ENCODE assay signal across 8 cellular contexts in genomic region chr19:13082192-13083007, GRCh38. TPM values are rescaled to one million over a fixed set of nuclear protein-coding genes. Genes with fewer than 3 reads are reported as not detected.
DNase-seq lines count a peak whose midpoint lies in the region; ATAC-seq and TF ChIP-seq lines count a peak whose summit lies in the region.

No MANE protein-coding gene starts in this region.

- H3K79me2 ChIP-seq in MM.1S (ENCODE audit: low read length), result no peaks in the 10 kb centered on the region

- peaks cover 0 to 14% (median 0%) of the 10 kb centered on the region in 5 donors for H3K36me3 Mint-ChIP-seq in naive thymus-derived CD4-positive, alpha-beta T cell

- H3K4me3 Mint-ChIP-seq in naive thymus-derived CD4-positive, alpha-beta T cell, result no peak overlapping the region

- H3K27ac Mint-ChIP-seq in naive thymus-derived CD4-positive, alpha-beta T cell, result no peak overlapping the region

- no peak overlapping the region for H2BK120ac ChIP-seq in mesenchymal stem cell (ENCODE audit: low read depth, low read length)

- no peaks in the 10 kb centered on the region for H4K20me1 ChIP-seq in MM.1S (ENCODE audit: insufficient read depth, low read length)

- H3K9me2 ChIP-seq in MM.1S (replicated peaks; ENCODE audit: insufficient read depth, low read length), result no peaks in the 10 kb centered on the region

- H3K4me2 ChIP-seq in mesenchymal stem cell (ENCODE audit: low read length, poor library complexity, severe bottlenecking) (no peak overlapping the region), MM.1S (ENCODE audit: low read depth, low read length) (no peak overlapping the region)

- H2AK5ac ChIP-seq in mesenchymal stem cell (ENCODE audit: low read length, severe bottlenecking), result no peak overlapping the region

- H3K18ac ChIP-seq in mesenchymal stem cell (ENCODE audit: low read depth in 1 of 2, low read length in 2 of 2), result no peak overlapping the region

- H3K36me3 ChIP-seq in body of pancreas (replicated peaks in 1 of 2; ENCODE audit: insufficient read depth in 1 of 2, low read depth in 2 of 2) (no peaks in the 10 kb centered on the region), mesenchymal stem cell (ENCODE audit: control insufficient read depth in 1 of 2, insufficient read depth in 2 of 2, low read depth in 1 of 2, low read length in 2 of 2) (peaks cover 5 to 90% of the 10 kb centered on the region in 2 experiments), MM.1S (replicated peaks; ENCODE audit: insufficient read depth, low read length) (no peaks in the 10 kb centered on the region)
- no peaks in the 10 kb centered on the region for H3K36me3 ChIP-seq in naive thymus-derived CD4-positive, alpha-beta T cell (ENCODE audit: control insufficient read depth in 2 of 3, insufficient read depth in 3 of 3, low read length in 3 of 3)

- no peak overlapping the region for H3K23ac ChIP-seq in mesenchymal stem cell (ENCODE audit: low read length in 2 of 2)

- no peaks in the 10 kb centered on the region for H3F3A ChIP-seq in MM.1S (ENCODE audit: insufficient read depth, low read length)

- no peak overlapping the region for H2BK15ac ChIP-seq in mesenchymal stem cell (ENCODE audit: low read depth, poor library complexity, severe bottlenecking)

- 54 to 69% methylated on average over 13 to 14 of the region's 14 CpGs for WGBS in body of pancreas, 2 donors
- 36% methylated on average over 14 of the region's 14 CpGs for WGBS in mesenchymal stem cell

- no peaks in the 10 kb centered on the region for H3K9me3 Mint-ChIP-seq in naive thymus-derived CD4-positive, alpha-beta T cell

- H2AFZ ChIP-seq in mesenchymal stem cell (ENCODE audit: low read depth, low read length), result no peak overlapping the region
- no peak overlapping the region for H2AFZ ChIP-seq in MM.1S (ENCODE audit: low read length)

- CTCF ChIA-PET in naive thymus-derived CD4-positive, alpha-beta T cell (lab: Charles Lee), result no interaction called here

- no peaks in the 10 kb centered on the region for H3K79me1 ChIP-seq in mesenchymal stem cell (replicated peaks; ENCODE audit: low read length, poor library complexity, severe bottlenecking)

- H3K9me3 ChIP-seq in body of pancreas, result no peaks in the 10 kb centered on the region
- no peaks in the 10 kb centered on the region for H3K9me3 ChIP-seq in mesenchymal stem cell (ENCODE audit: control insufficient read depth, low read length)
- no peaks in the 10 kb centered on the region for H3K9me3 ChIP-seq in naive thymus-derived CD4-positive, alpha-beta T cell (ENCODE audit: control insufficient read depth in 2 of 3, low read length in 3 of 3)
- H3K9me3 ChIP-seq in MM.1S (replicated peaks; ENCODE audit: insufficient read depth, low read length), result no peaks in the 10 kb centered on the region

- H3K27ac ChIP-seq in body of pancreas (peak overlapping the region in 2 of 4 donors; percentile 29 to 52), mesenchymal stem cell (ENCODE audit: low read length, poor library complexity, severe bottlenecking) (peak overlapping the region; percentile 10), MM.1S (ENCODE audit: low read length) (no peak overlapping the region)
- no peak overlapping the region for H3K27ac ChIP-seq in naive thymus-derived CD4-positive, alpha-beta T cell (ENCODE audit: low read depth, low read length)

- no peak overlapping the region for H2BK12ac ChIP-seq in mesenchymal stem cell (ENCODE audit: low read length in 2 of 2)

- peaks cover 0 to 5% (median 0%) of the 10 kb centered on the region in 7 donors for H3K4me1 Mint-ChIP-seq in naive thymus-derived CD4-positive, alpha-beta T cell

- DNase-seq in AG10803 (ENCODE audit: low read depth) (peak; percentile 49), NAMALWA (ENCODE audit: low spot score) (peak; percentile 41), body of pancreas (peak in 2 of 4 donors; percentile 26 to 53), mesenchymal stem cell (peak; percentile 82), HK-2 (ENCODE audit: unreplicated experiment) (no peak), MM.1S (no peak)
- no peak for DNase-seq in naive thymus-derived CD4-positive, alpha-beta T cell

- peak overlapping the region; percentile 27 for H4K8ac ChIP-seq in mesenchymal stem cell (ENCODE audit: low read length)

- H3K4ac ChIP-seq in mesenchymal stem cell (ENCODE audit: low read depth in 1 of 2, low read length in 2 of 2), result no peak overlapping the region

- no peak overlapping the region for H2BK5ac ChIP-seq in mesenchymal stem cell (ENCODE audit: low read depth, low read length, poor library complexity, severe bottlenecking)

- TF ChIP-seq CTCF in AG10803 (conservative IDR thresholded peaks at IDR 0.05; ENCODE audit: low read length) (peak; percentile 50), body of pancreas (IDR thresholded peaks at IDR 0.05) (peak in 1 of 7 experiments; percentile 13), MM.1S (IDR thresholded peaks at IDR 0.05; ENCODE audit: low read length) (no peak)

- H3K27me3 Mint-ChIP-seq in naive thymus-derived CD4-positive, alpha-beta T cell, result peaks cover 0 to 7% (median 0%) of the 10 kb centered on the region in 5 donors

- TF ChIP-seq POLR2A in body of pancreas (IDR thresholded peaks at IDR 0.05), result no peak

- intact Hi-C loops in body of pancreas (cut with DNase I), result no loop called here
- intact Hi-C loops in naive thymus-derived CD4-positive, alpha-beta T cell (cut with micrococcal nuclease), result no loop called here

- no peaks in the 10 kb centered on the region for H3K27me3 ChIP-seq in body of pancreas
- peaks cover 0 to 48% of the 10 kb centered on the region in 2 experiments for H3K27me3 ChIP-seq in mesenchymal stem cell (ENCODE audit: control insufficient read depth in 1 of 2, insufficient read depth in 1 of 2, low read length in 2 of 2)
- H3K27me3 ChIP-seq in naive thymus-derived CD4-positive, alpha-beta T cell (ENCODE audit: control insufficient read depth in 2 of 2, insufficient read depth in 2 of 2, low read length in 2 of 2), result no peaks in the 10 kb centered on the region
- H3K27me3 ChIP-seq in MM.1S (replicated peaks; ENCODE audit: insufficient read depth, low read length), result no peaks in the 10 kb centered on the region

- peak overlapping the region in 1 of 2 experiments; percentile 53 for H3K14ac ChIP-seq in mesenchymal stem cell (ENCODE audit: low read length in 2 of 2)

- H3K9ac ChIP-seq in mesenchymal stem cell (ENCODE audit: low read length) (peak overlapping the region; percentile 50), MM.1S (ENCODE audit: low read length) (no peak overlapping the region)

- H4K91ac ChIP-seq in mesenchymal stem cell (ENCODE audit: low read length), result no peak overlapping the region

- no peak overlapping the region for H3K4me3 ChIP-seq in AG10803 (ENCODE audit: low read length)
- H3K4me3 ChIP-seq in body of pancreas, result no peak overlapping the region
- H3K4me3 ChIP-seq in mesenchymal stem cell (ENCODE audit: insufficient read depth in 1 of 2, low read depth in 1 of 2, low read length in 2 of 2), result no peak overlapping the region
- H3K4me3 ChIP-seq in naive thymus-derived CD4-positive, alpha-beta T cell (ENCODE audit: low read length), result no peak overlapping the region
- H3K4me3 ChIP-seq in MM.1S (ENCODE audit: low read length), result no peak overlapping the region

- peaks cover 8% of the 10 kb centered on the region for H3K4me1 ChIP-seq in body of pancreas
- peaks cover 37% of the 10 kb centered on the region for H3K4me1 ChIP-seq in mesenchymal stem cell (ENCODE audit: control insufficient read depth, insufficient read depth, low read depth, low read length)
- no peaks in the 10 kb centered on the region for H3K4me1 ChIP-seq in naive thymus-derived CD4-positive, alpha-beta T cell (ENCODE audit: control insufficient read depth in 2 of 2, insufficient read depth in 2 of 2, low read length in 2 of 2)
- peaks cover 7% of the 10 kb centered on the region for H3K4me1 ChIP-seq in MM.1S (ENCODE audit: low read length)

- POLR2A ChIA-PET in naive thymus-derived CD4-positive, alpha-beta T cell (lab: Charles Lee), result no interaction called here

- ATAC-seq in body of pancreas, result peak; percentile 56
- ATAC-seq in naive thymus-derived CD4-positive, alpha-beta T cell, result no peak
- ATAC-seq in HG03039 (IDR thresholded peaks at IDR 0.05; ENCODE audit: unreplicated experiment), result no peak

RNA-seq across cellular contexts. Expression of gene LYL1, which starts 20.3 kb away (rescaled TPM):
- total RNA-seq in body of pancreas, result 1 to 10 TPM; 3.4 to 6.9 TPM
- 0.68 TPM for polyA plus RNA-seq in mesenchymal stem cell (2013, experiment 1 of 2)
- polyA plus RNA-seq in mesenchymal stem cell (2013, experiment 2 of 2), result 0.79 TPM
- 10 to 100 TPM in 1 of 5 experiments, 1 to 10 TPM in 4; 4.6 to 22.6 (median 7.8) TPM for total RNA-seq in naive thymus-derived CD4-positive, alpha-beta T cell
- 1 to 10 TPM; 2.4 to 2.9 TPM for polyA plus RNA-seq in naive thymus-derived CD4-positive, alpha-beta T cell

RNA-seq across cellular contexts. Expression of gene TRMT1, which starts 34.1 kb away (rescaled TPM):
- total RNA-seq in body of pancreas, result 10 to 100 TPM; 21.5 to 36.3 TPM
- polyA plus RNA-seq in mesenchymal stem cell (2013, experiment 1 of 2), result 20.0 TPM
- 16.9 TPM for polyA plus RNA-seq in mesenchymal stem cell (2013, experiment 2 of 2)
- total RNA-seq in naive thymus-derived CD4-positive, alpha-beta T cell, result 10 to 100 TPM; 64.2 to 96.4 (median 87.8) TPM
- 10 to 100 TPM; 22.6 to 36.3 TPM for polyA plus RNA-seq in naive thymus-derived CD4-positive, alpha-beta T cell

RNA-seq across cellular contexts. Expression of gene NACC1, which starts 35.7 kb away (rescaled TPM):
- total RNA-seq in body of pancreas, result 10 to 100 TPM in 1 of 2 donors, 1 to 10 TPM in 1; 6.0 to 15.5 TPM
- polyA plus RNA-seq in mesenchymal stem cell (2013, experiment 1 of 2), result 82.1 TPM
- 85.0 TPM for polyA plus RNA-seq in mesenchymal stem cell (2013, experiment 2 of 2)
- total RNA-seq in naive thymus-derived CD4-positive, alpha-beta T cell, result 10 to 100 TPM; 18.0 to 72.7 (median 22.4) TPM
- 1 to 10 TPM; 1.7 to 2.0 TPM for polyA plus RNA-seq in naive thymus-derived CD4-positive, alpha-beta T cell

Comparison
In these comparisons a context has a peak if more than half of its experiments do, and no peak if none do; other contexts are left out.
1. DNase-seq: peak in AG10803 (single experiment), NAMALWA (single experiment) and mesenchymal stem cell (single experiment); none in HK-2 (single experiment), naive thymus-derived CD4-positive, alpha-beta T cell (0 of 9) and MM.1S (single experiment).